ENCODE assay signal across 1 cellular context in genomic region chr1:19648239-19648638, GRCh38.
TF ChIP-seq lines count a peak whose summit lies in the region.

No MANE protein-coding gene starts in this region.

TF ChIP-seq in H1, 55 proteins besides CTCF, POLR2A, EP300 and RAD21 (continued from another document):
- no peak for TF ChIP-seq CHD7 (IDR thresholded peaks at IDR 0.05; ENCODE audit: insufficient replicate concordance, low read length)
- TF ChIP-seq SRF (IDR thresholded peaks at IDR 0.05; ENCODE audit: low read depth, low read length), result no peak
- TF ChIP-seq JUND (IDR thresholded peaks at IDR 0.05; ENCODE audit: low read length), result no peak
- TF ChIP-seq KDM5A (IDR thresholded peaks at IDR 0.05; ENCODE audit: low read length), result no peak
- TF ChIP-seq E2F6 (IDR thresholded peaks at IDR 0.05), result no peak
- TF ChIP-seq TCF12 (IDR thresholded peaks at IDR 0.05; ENCODE audit: low read depth, low read length), result no peak
